Comparison of ENCODE assay signal across 8 cellular contexts in genomic region chr5:128539038-128539429, GRCh38. TPM values are rescaled to one million over a fixed set of nuclear protein-coding genes. Genes with fewer than 3 reads are reported as not detected.
DNase-seq lines count a peak whose midpoint lies in the region; ATAC-seq and TF ChIP-seq lines count a peak whose summit lies in the region.

No MANE protein-coding gene starts in this region.

- TF ChIP-seq CTCF in MCF 10A (IDR thresholded peaks at IDR 0.05; ENCODE audit: unreplicated experiment): no peak
- no peak for TF ChIP-seq CTCF in stomach (IDR thresholded peaks at IDR 0.05)

- WGBS in stomach, 5 donors: 3 to 9% (median 4%) methylated on average over 10 to 20 of the region's 20 CpGs

- H3K36me3 ChIP-seq in stomach: no peaks in the 10 kb centered on the region

- no peak for ATAC-seq in activated CD8-positive, alpha-beta memory T cell treated with anti-CD3 and anti-CD28 coated beads, Interleukin-2, amount 10 ng/mL, durations not matched to agents 7 days and 5 days

- BruUV-seq in MCF 10A (replicated peaks; lab: Mats Ljungman, UMichigan): no TSS peak

- H3K4me3 Mint-ChIP-seq in MCF 10A (ENCODE audit: unreplicated experiment): peak overlapping the region; percentile 79
- H3K4me3 Mint-ChIP-seq in activated CD8-positive, alpha-beta memory T cell treated with anti-CD3 and anti-CD28 coated beads, Interleukin-2, amount 10 ng/mL, durations not matched to agents 7 days and 5 days: no peak overlapping the region

- TF ChIP-seq POLR2A in stomach (IDR thresholded peaks at IDR 0.05): no peak

- H3K27me3 ChIP-seq in stomach: peaks cover 5 to 52% (median 35%) of the 10 kb centered on the region in 3 donors

- peak overlapping the region in 2 of 5 donors; percentile 21 to 53 for H3K27ac ChIP-seq in stomach

- H3K9me3 Mint-ChIP-seq in MCF 10A (ENCODE audit: unreplicated experiment): peaks cover 7% of the 10 kb centered on the region
- peaks cover 4% of the 10 kb centered on the region for H3K9me3 Mint-ChIP-seq in activated CD8-positive, alpha-beta memory T cell treated with anti-CD3 and anti-CD28 coated beads, Interleukin-2, amount 10 ng/mL, durations not matched to agents 7 days and 5 days (ENCODE audit: low read depth)

- H3K9me3 ChIP-seq in stomach: peaks cover 0 to 6% (median 0%) of the 10 kb centered on the region in 4 donors

- H3K4me3 ChIP-seq in stomach: peak overlapping the region; percentile 43 to 62 (median 54)

- no peak for TF ChIP-seq EP300 in stomach (IDR thresholded peaks at IDR 0.05)

- CTCF ChIA-PET in MCF 10A (lab: Yijun Ruan, JAX): interaction anchor here (1.0 kb wide), 1 partner anchor 129 kb away, joined by 4 read pairs; no protein-coding TSS in a partner anchor
- CTCF ChIA-PET in activated CD8-positive, alpha-beta memory T cell treated with anti-CD3 and anti-CD28 coated beads, Interleukin-2, amount 10 ng/mL, durations not matched to agents 7 days and 5 days (lab: Charles Lee): no interaction called here

- POLR2A ChIA-PET in MCF 10A (lab: Yijun Ruan, JAX): interaction anchor here (0.8 to 1.5 kb wide), 5 partner anchors 12 to 246 kb away, joined by 3 to 7 read pairs (median 3); no protein-coding TSS in a partner anchor

- peaks cover 23 to 32% (median 26%) of the 10 kb centered on the region in 4 donors for H3K4me1 ChIP-seq in stomach

- peak; percentile 28 for DNase-seq in HPDE6-E6E7 (ENCODE audit: extremely low spot score)
- DNase-seq in MCF 10A (ENCODE audit: unreplicated experiment): peak; percentile 65
- DNase-seq in iPS-NIHi7 (ENCODE audit: extremely low spot score): peak; percentile 33
- no peak for DNase-seq in stomach
- no peak for DNase-seq in SHP77 treated with DMSO at 0.1 percent for 48 hours (lab: John Stamatoyannopoulos, UW)
- no peak for DNase-seq in GM19240 (ENCODE audit: insufficient read length, low spot score)
- no peak for DNase-seq in activated CD8-positive, alpha-beta memory T cell treated with anti-CD3 and anti-CD28 coated beads, Interleukin-2, amount 10 ng/mL, durations not matched to agents 7 days and 5 days
- DNase-seq in SIG-M5 (lab: John Stamatoyannopoulos, UW): no peak

- H3K36me3 Mint-ChIP-seq in MCF 10A (ENCODE audit: insufficient read depth, unreplicated experiment): no peaks in the 10 kb centered on the region
- H3K36me3 Mint-ChIP-seq in activated CD8-positive, alpha-beta memory T cell treated with anti-CD3 and anti-CD28 coated beads, Interleukin-2, amount 10 ng/mL, durations not matched to agents 7 days and 5 days: peaks cover 3% of the 10 kb centered on the region

- peak overlapping the region; percentile 26 for H3K27ac Mint-ChIP-seq in MCF 10A (ENCODE audit: low read depth, unreplicated experiment)
- H3K27ac Mint-ChIP-seq in activated CD8-positive, alpha-beta memory T cell treated with anti-CD3 and anti-CD28 coated beads, Interleukin-2, amount 10 ng/mL, durations not matched to agents 7 days and 5 days: no peak overlapping the region

- peaks cover 20% of the 10 kb centered on the region for H3K4me1 Mint-ChIP-seq in MCF 10A (ENCODE audit: insufficient read depth, unreplicated experiment)
- H3K4me1 Mint-ChIP-seq in activated CD8-positive, alpha-beta memory T cell treated with anti-CD3 and anti-CD28 coated beads, Interleukin-2, amount 10 ng/mL, durations not matched to agents 7 days and 5 days: no peaks in the 10 kb centered on the region

- H3K27me3 Mint-ChIP-seq in MCF 10A (ENCODE audit: insufficient read depth, unreplicated experiment): no peaks in the 10 kb centered on the region
- H3K27me3 Mint-ChIP-seq in activated CD8-positive, alpha-beta memory T cell treated with anti-CD3 and anti-CD28 coated beads, Interleukin-2, amount 10 ng/mL, durations not matched to agents 7 days and 5 days: peaks cover 30% of the 10 kb centered on the region

- intact Hi-C loops in MCF 10A (cut with micrococcal nuclease): loop anchor here (2.0 to 10.0 kb wide), 5 partner anchors 40 to 556 kb away; partner anchors contain the start of gene ISOC1
- intact Hi-C loops in stomach (cut with DNase I; ENCODE audit: low total_unique reads): no loop called here

RNA-seq across cellular contexts. Expression of gene FBN2, which starts 1.0 kb away (rescaled TPM):
- total RNA-seq in MCF 10A (2022) (193 and 236 TPM in 2 replicates), stomach (10 to 100 TPM in 1 of 5 donors, 1 to 10 TPM in 3, under 1 TPM in 1; under 0.01 to 42.8 (median 4.3) TPM)
- polyA plus RNA-seq in stomach: under 1 TPM; 0.13 to 0.31 (median 0.19) TPM
- total RNA-seq in activated CD8-positive, alpha-beta memory T cell treated with anti-CD3 and anti-CD28 coated beads, Interleukin-2, amount 10 ng/mL, durations not matched to agents 7 days and 5 days: not detected

Comparison
In these comparisons a context has a peak if more than half of its experiments do, and no peak if none do; other contexts are left out.
1. DNase-seq: peak in HPDE6-E6E7 (single experiment), MCF 10A (single experiment) and iPS-NIHi7 (single experiment); none in stomach (single experiment), SHP77 treated with DMSO at 0.1 percent for 48 hours (single experiment), GM19240 (single experiment), activated CD8-positive, alpha-beta memory T cell treated with anti-CD3 and anti-CD28 coated beads, Interleukin-2, amount 10 ng/mL, durations not matched to agents 7 days and 5 days (single experiment) and SIG-M5 (single experiment).